ENCODE assay signal across 1 cellular context in the genomic region with DNA sequence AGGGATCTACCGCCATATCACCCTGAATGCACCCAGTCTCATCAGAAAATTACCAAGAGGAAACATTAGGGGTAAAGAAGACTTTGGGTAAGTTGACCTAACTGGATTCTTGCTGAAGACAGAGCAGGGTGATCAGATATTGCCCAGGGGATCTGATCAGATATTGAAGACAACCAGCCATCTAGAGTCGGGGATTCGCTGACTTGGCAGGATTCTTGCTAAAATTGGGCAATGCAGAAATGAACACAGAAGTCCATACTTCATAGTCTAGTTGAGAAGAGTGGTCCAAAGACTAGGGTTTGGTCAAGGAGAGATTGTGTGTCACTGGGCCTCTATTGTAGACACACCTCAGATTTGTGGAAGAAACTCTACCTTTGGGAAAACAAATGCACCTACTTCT.
TF ChIP-seq lines count a peak whose summit lies in the region.

No MANE protein-coding gene starts in this region.

TF ChIP-seq in HepG2, 621 proteins besides CTCF, POLR2A, EP300 and RAD21:
- TF ChIP-seq, protein P1, sequence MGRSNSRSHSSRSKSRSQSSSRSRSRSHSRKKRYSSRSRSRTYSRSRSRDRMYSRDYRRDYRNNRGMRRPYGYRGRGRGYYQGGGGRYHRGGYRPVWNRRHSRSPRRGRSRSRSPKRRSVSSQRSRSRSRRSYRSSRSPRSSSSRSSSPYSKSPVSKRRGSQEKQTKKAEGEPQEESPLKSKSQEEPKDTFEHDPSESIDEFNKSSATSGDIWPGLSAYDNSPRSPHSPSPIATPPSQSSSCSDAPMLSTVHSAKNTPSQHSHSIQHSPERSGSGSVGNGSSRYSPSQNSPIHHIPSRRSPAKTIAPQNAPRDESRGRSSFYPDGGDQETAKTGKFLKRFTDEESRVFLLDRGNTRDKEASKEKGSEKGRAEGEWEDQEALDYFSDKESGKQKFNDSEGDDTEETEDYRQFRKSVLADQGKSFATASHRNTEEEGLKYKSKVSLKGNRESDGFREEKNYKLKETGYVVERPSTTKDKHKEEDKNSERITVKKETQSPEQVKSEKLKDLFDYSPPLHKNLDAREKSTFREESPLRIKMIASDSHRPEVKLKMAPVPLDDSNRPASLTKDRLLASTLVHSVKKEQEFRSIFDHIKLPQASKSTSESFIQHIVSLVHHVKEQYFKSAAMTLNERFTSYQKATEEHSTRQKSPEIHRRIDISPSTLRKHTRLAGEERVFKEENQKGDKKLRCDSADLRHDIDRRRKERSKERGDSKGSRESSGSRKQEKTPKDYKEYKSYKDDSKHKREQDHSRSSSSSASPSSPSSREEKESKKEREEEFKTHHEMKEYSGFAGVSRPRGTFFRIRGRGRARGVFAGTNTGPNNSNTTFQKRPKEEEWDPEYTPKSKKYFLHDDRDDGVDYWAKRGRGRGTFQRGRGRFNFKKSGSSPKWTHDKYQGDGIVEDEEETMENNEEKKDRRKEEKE (IDR thresholded peaks at IDR 0.05) = no peak
- TF ChIP-seq MAFF (IDR thresholded peaks at IDR 0.05; ENCODE audit: low read depth, low read length) = peak; percentile 77
- peak; percentile 67 to 88 for TF ChIP-seq MAFK (conservative IDR thresholded peaks at IDR 0.05 in 1 of 2, IDR thresholded peaks at IDR 0.05 in 1 of 2; ENCODE audit: low read length in 2 of 2)
TF ChIP-seq in HepG2: peak in this region for 2.
